15 cellular contexts compared by ENCODE assay signal in genomic region chr1:30321996-30322858, GRCh38.
"Had no signal": no experiment of that assay in that cellular context is flagged by ENCODE, and none has a peak within 500 bp of the region (broad histone marks: within the 10 kb centered on the region; RNA-seq: fewer than 3 reads in every experiment).

No MANE protein-coding gene starts in this region.

- H3K27me3 ChIP-seq: cardiac muscle cell, thyroid gland, uterus had no signal

- DNase-seq: activated B cell treated with CpG ODN at 0.5 μM for 24 hours; activated CD4-positive, alpha-beta T cell treated with anti-CD3 and anti-CD28 coated beads for 4 hours; dorsolateral prefrontal cortex; erythroblast; foreskin melanocyte; hypothalamus; left lung; stimulated activated naive CD4-positive, alpha-beta T cell; T-cell; T-helper 9 cell; thyroid gland; uterus had no signal

- H3K36me3 ChIP-seq: cardiac muscle cell, left lung, thyroid gland, uterus had no signal

- H2AFZ ChIP-seq: parathyroid adenoma had no signal

- H3K9me3 ChIP-seq: left lung, SK-N-SH, thyroid gland, uterus had no signal

- H3K4me3 ChIP-seq: cardiac muscle cell, dorsolateral prefrontal cortex, left lung, thyroid gland, uterus had no signal

- H3K27ac ChIP-seq: cardiac muscle cell, dorsolateral prefrontal cortex, left lung, parathyroid adenoma, thyroid gland, uterus had no signal

- H3K9ac ChIP-seq: parathyroid adenoma, SK-N-SH had no signal

- H3K4me1 ChIP-seq: left lung, parathyroid adenoma, thyroid gland, uterus had no signal

- H3K4me2 ChIP-seq: SK-N-SH had no signal

- H3K79me2 ChIP-seq: parathyroid adenoma had no signal
